ENCODE assay signal across 8 cellular contexts in the genomic region with DNA sequence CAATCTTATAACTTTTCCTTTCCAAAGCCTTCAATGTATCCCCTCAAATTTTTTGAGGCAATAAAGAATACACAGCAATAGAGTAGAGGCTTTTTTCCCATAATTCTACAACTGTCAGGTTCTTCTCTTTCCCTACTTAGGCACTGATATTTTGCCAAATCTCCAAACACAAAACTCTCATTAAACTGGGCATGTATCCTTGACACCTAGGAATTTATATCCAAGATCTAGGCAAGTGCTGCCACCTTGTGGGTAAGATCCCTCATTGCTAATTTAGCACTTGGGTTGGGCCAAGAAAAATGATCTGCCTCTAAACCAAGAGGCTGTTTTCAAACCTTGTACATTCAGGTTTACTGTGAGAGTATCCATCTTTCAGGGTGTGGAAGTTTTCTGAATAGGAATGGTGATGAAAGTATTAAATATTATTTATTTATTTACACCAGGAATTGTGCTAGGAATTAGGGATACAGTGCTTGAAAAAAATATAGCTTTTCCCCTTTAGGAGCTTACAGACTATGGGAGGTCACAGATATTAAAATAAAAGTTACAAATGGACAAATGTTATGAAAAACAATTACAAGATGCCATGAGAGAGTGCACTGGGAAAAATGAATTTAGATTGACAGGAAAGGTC. TPM values are rescaled to one million over a fixed set of nuclear protein-coding genes. Genes with fewer than 3 reads are reported as not detected.
DNase-seq lines count a peak whose midpoint lies in the region; ATAC-seq and TF ChIP-seq lines count a peak whose summit lies in the region.

No MANE protein-coding gene starts in this region.

- H3K4me3 Mint-ChIP-seq in natural killer cell, result no peak overlapping the region
- no peak overlapping the region for H3K4me3 Mint-ChIP-seq in natural killer cell treated with Interleukin-12 subunit alpha and Interleukin-12 subunit beta and Interleukin-15 and Interleukin-18, amount 100 ng/mL, for 72 hours

- no peak for DNase-seq in natural killer cell
- DNase-seq in natural killer cell treated with Interleukin-12 subunit alpha and Interleukin-12 subunit beta and Interleukin-15 and Interleukin-18, amount 100 ng/mL, for 72 hours (ENCODE audit: low spot score), result no peak
- DNase-seq in NCI-H1930 (lab: John Stamatoyannopoulos, UW), result peak; percentile 15 to 16
- DNase-seq in dorsolateral prefrontal cortex, result peak in 4 of 10 donors; percentile 56 to 83 (median 74)
- peak; percentile 72 to 81 for DNase-seq in lung microvascular endothelial cell (ENCODE audit: low read depth in 2 of 2)
- peak; percentile 52 for DNase-seq in stimulated activated naive CD8-positive, alpha-beta T cell treated with anti-CD3 and anti-CD28 coated beads, Interleukin-15, Interleukin-2, amounts not matched to agents 100 U/mL and 50 U/mL, for 24 hours

- peaks cover 12% of the 10 kb centered on the region for H3K36me3 Mint-ChIP-seq in natural killer cell
- H3K36me3 Mint-ChIP-seq in natural killer cell treated with Interleukin-12 subunit alpha and Interleukin-12 subunit beta and Interleukin-15 and Interleukin-18, amount 100 ng/mL, for 72 hours, result peaks cover 16% of the 10 kb centered on the region

- no peak overlapping the region for H3K27ac Mint-ChIP-seq in natural killer cell
- no peak overlapping the region for H3K27ac Mint-ChIP-seq in natural killer cell treated with Interleukin-12 subunit alpha and Interleukin-12 subunit beta and Interleukin-15 and Interleukin-18, amount 100 ng/mL, for 72 hours

- intact Hi-C loops in natural killer cell (cut with micrococcal nuclease), result loop anchor here (1.0 to 2.0 kb wide), 3 partner anchors 147 to 758 kb away; no protein-coding TSS in a partner anchor
- intact Hi-C loops in dorsolateral prefrontal cortex (cut with DNase I), result loop anchor here (1.0 to 5.0 kb wide), 3 partner anchors 147 to 203 kb away; a partner anchor contains a TSS

- no peaks in the 10 kb centered on the region for H3K27me3 ChIP-seq in dorsolateral prefrontal cortex

- H3K4me1 Mint-ChIP-seq in natural killer cell, result no peaks in the 10 kb centered on the region
- peaks cover 12 to 18% of the 10 kb centered on the region in 2 donors for H3K4me1 Mint-ChIP-seq in natural killer cell treated with Interleukin-12 subunit alpha and Interleukin-12 subunit beta and Interleukin-15 and Interleukin-18, amount 100 ng/mL, for 72 hours (ENCODE audit: low read depth in 2 of 2)

- no peaks in the 10 kb centered on the region for H3K27me3 Mint-ChIP-seq in natural killer cell (ENCODE audit: low read depth in 2 of 2)
- no peaks in the 10 kb centered on the region for H3K27me3 Mint-ChIP-seq in natural killer cell treated with Interleukin-12 subunit alpha and Interleukin-12 subunit beta and Interleukin-15 and Interleukin-18, amount 100 ng/mL, for 72 hours

- peak overlapping the region in 25 of 59 donors; percentile 2 to 58 (median 32) for H3K27ac ChIP-seq in dorsolateral prefrontal cortex

- TF ChIP-seq CTCF in natural killer cell (IDR thresholded peaks at IDR 0.05) (peak; percentile 88), WI38 (IDR thresholded peaks at IDR 0.05; ENCODE audit: low read depth, low read length) (peak; percentile 60), dorsolateral prefrontal cortex (IDR thresholded peaks at IDR 0.05 in 54 of 56, conservative IDR thresholded peaks at IDR 0.05 in 2 of 56; ENCODE audit: low read depth in 1 of 56, partially characterized antibody in 56 of 56) (peak; percentile 80 to 97 (median 91))

- H3K4me3 ChIP-seq in WI38 (ENCODE audit: low read depth, low read length) (no peak overlapping the region), dorsolateral prefrontal cortex (no peak overlapping the region)

- no peaks in the 10 kb centered on the region for H3K9me3 Mint-ChIP-seq in natural killer cell
- H3K9me3 Mint-ChIP-seq in natural killer cell treated with Interleukin-12 subunit alpha and Interleukin-12 subunit beta and Interleukin-15 and Interleukin-18, amount 100 ng/mL, for 72 hours, result no peaks in the 10 kb centered on the region

- peak; percentile 68 to 83 (median 76) for ATAC-seq in natural killer cell
- ATAC-seq in natural killer cell treated with Interleukin-12 subunit alpha and Interleukin-12 subunit beta and Interleukin-15 and Interleukin-18, amount 100 ng/mL, for 72 hours, result no peak
- ATAC-seq in stimulated activated naive CD8-positive, alpha-beta T cell treated with anti-CD3 and anti-CD28 coated beads, Interleukin-15, Interleukin-2, amounts not matched to agents 100 U/mL and 50 U/mL, for 24 hours, result no peak
- ATAC-seq in GM18502 (IDR thresholded peaks at IDR 0.05; ENCODE audit: poor library complexity, unreplicated experiment), result no peak

RNA-seq across cellular contexts. Expression of a gene that starts 17.6 kb away (rescaled TPM):
- total RNA-seq in natural killer cell (10 to 100 TPM; 16.2 to 25.7 (median 24.7) TPM), dorsolateral prefrontal cortex (10 to 100 TPM; 17.7 to 33.6 (median 25.5) TPM), lung microvascular endothelial cell (8.3 and 16.3 TPM in 2 replicates)
- total RNA-seq in natural killer cell treated with Interleukin-12 subunit alpha and Interleukin-12 subunit beta and Interleukin-15 and Interleukin-18, amount 100 ng/mL, for 72 hours, result 10 to 100 TPM; 18.8 to 25.4 TPM

RNA-seq across cellular contexts. Expression of a gene that starts 18.1 kb away (rescaled TPM):
- total RNA-seq in natural killer cell (10 to 100 TPM; 39.3 to 55.2 (median 51.2) TPM), dorsolateral prefrontal cortex (10 to 100 TPM; 17.9 to 48.7 (median 32.4) TPM), lung microvascular endothelial cell (22.9 and 25.0 TPM in 2 replicates)
- 10 to 100 TPM; 29.4 to 63.5 TPM for total RNA-seq in natural killer cell treated with Interleukin-12 subunit alpha and Interleukin-12 subunit beta and Interleukin-15 and Interleukin-18, amount 100 ng/mL, for 72 hours

Comparison
In these comparisons a context has a peak if more than half of its experiments do, and no peak if none do; other contexts are left out.
1. ATAC-seq: peak in natural killer cell (3 of 3); none in natural killer cell treated with Interleukin-12 subunit alpha and Interleukin-12 subunit beta and Interleukin-15 and Interleukin-18, amount 100 ng/mL, for 72 hours (0 of 2), stimulated activated naive CD8-positive, alpha-beta T cell treated with anti-CD3 and anti-CD28 coated beads, Interleukin-15, Interleukin-2, amounts not matched to agents 100 U/mL and 50 U/mL, for 24 hours (single experiment) and GM18502 (single experiment).
2. DNase-seq: peak in NCI-H1930 (2 of 2), lung microvascular endothelial cell (2 of 2) and stimulated activated naive CD8-positive, alpha-beta T cell treated with anti-CD3 and anti-CD28 coated beads, Interleukin-15, Interleukin-2, amounts not matched to agents 100 U/mL and 50 U/mL, for 24 hours (single experiment); none in natural killer cell (single experiment) and natural killer cell treated with Interleukin-12 subunit alpha and Interleukin-12 subunit beta and Interleukin-15 and Interleukin-18, amount 100 ng/mL, for 72 hours (single experiment).
3. Peak in every context shown above with its lines, with median percentiles within 50 percentile points of each other: CTCF ChIP-seq.